Comparison of ENCODE assay signal across 1 cellular context in genomic region chr12:32755654-32756475, GRCh38.
TF ChIP-seq lines count a peak whose summit lies in the region.

YARS2 (minus strand) TSS chr12:32755897; CDS start chr12:32755874, 23 bp downstream.

TF ChIP-seq in HepG2, 621 proteins besides CTCF, POLR2A, EP300 and RAD21 (continued from another document and continues in another):
- TF ChIP-seq ZBTB10 (CRISPR knock-in tag; IDR thresholded peaks at IDR 0.05; ENCODE audit: borderline replicate concordance) (no peak), ZNF260 (CRISPR knock-in tag; IDR thresholded peaks at IDR 0.05; ENCODE audit: borderline replicate concordance, low read depth) (no peak), MED8 (CRISPR knock-in tag; IDR thresholded peaks at IDR 0.05; ENCODE audit: insufficient replicate concordance) (peak; percentile 33), ZNF609 (CRISPR knock-in tag; IDR thresholded peaks at IDR 0.05; ENCODE audit: borderline replicate concordance) (no peak), GTF2F1 (IDR thresholded peaks at IDR 0.05; ENCODE audit: low read length) (no peak), ZNF180 (CRISPR knock-in tag; IDR thresholded peaks at IDR 0.05; ENCODE audit: borderline replicate concordance, low read depth) (no peak), ETV5 (CRISPR knock-in tag; IDR thresholded peaks at IDR 0.05; ENCODE audit: borderline replicate concordance) (peak; percentile 11; the same call in 1 of the 2 replicates), YEATS4 (CRISPR knock-in tag; IDR thresholded peaks at IDR 0.05; ENCODE audit: borderline replicate concordance) (peak; percentile 89), ZNF253 (CRISPR knock-in tag; IDR thresholded peaks at IDR 0.05; ENCODE audit: borderline replicate concordance) (no peak), TRAFD1 (CRISPR knock-in tag; IDR thresholded peaks at IDR 0.05; ENCODE audit: borderline replicate concordance) (0 out of 2 replicates have a peak, but pooled peaks have one; percentile 65), XRCC5 (optimal IDR thresholded peaks at IDR 0.05; ENCODE audit: low read length) (peak; percentile 17), TFAP4 (IDR thresholded peaks at IDR 0.05; ENCODE audit: borderline replicate concordance, low read depth) (no peak), POGK (CRISPR knock-in tag; conservative IDR thresholded peaks at IDR 0.05) (no peak), ZNF496 (CRISPR knock-in tag; IDR thresholded peaks at IDR 0.05; ENCODE audit: insufficient replicate concordance) (no peak), HCFC1 (IDR thresholded peaks at IDR 0.05; ENCODE audit: low read depth, low read length) (no peak), SYNCRIP (IDR thresholded peaks at IDR 0.05; ENCODE audit: insufficient read depth, low read depth, low read length) (no peak), ZNF230 (CRISPR knock-in tag; IDR thresholded peaks at IDR 0.05) (no peak; the same call in 1 of the 2 replicates), ZNF264 (CRISPR knock-in tag; IDR thresholded peaks at IDR 0.05) (no peak), MATR3 (CRISPR knock-in tag; IDR thresholded peaks at IDR 0.05) (no peak), SMARCC2 (IDR thresholded peaks at IDR 0.05) (no peak), ZBTB1 (CRISPR knock-in tag; IDR thresholded peaks at IDR 0.05; ENCODE audit: borderline replicate concordance) (no peak), ELF4 (CRISPR knock-in tag; IDR thresholded peaks at IDR 0.05; ENCODE audit: borderline replicate concordance) (0 out of 2 replicates have a peak, but pooled peaks have one; percentile 47), RFXAP (CRISPR knock-in tag; IDR thresholded peaks at IDR 0.05; ENCODE audit: borderline replicate concordance) (no peak), SAP130 (CRISPR knock-in tag; IDR thresholded peaks at IDR 0.05; ENCODE audit: low read depth) (peak; percentile 15; the same call in 1 of the 2 replicates), NCOA1 (CRISPR knock-in tag; IDR thresholded peaks at IDR 0.05) (no peak), MTERF4 (CRISPR knock-in tag; IDR thresholded peaks at IDR 0.05) (no peak), POLR2G (IDR thresholded peaks at IDR 0.05; ENCODE audit: low read depth, low read length) (peak; percentile 97), DPF2 (CRISPR knock-in tag; IDR thresholded peaks at IDR 0.05; ENCODE audit: borderline replicate concordance, low read depth) (no peak), POLR2AphosphoS5 (IDR thresholded peaks at IDR 0.05; ENCODE audit: low read depth, low read length) (peak; percentile 87), ELK4 (CRISPR knock-in tag; IDR thresholded peaks at IDR 0.05; ENCODE audit: borderline replicate concordance) (no peak), ZNF337 (CRISPR knock-in tag; IDR thresholded peaks at IDR 0.05; ENCODE audit: borderline replicate concordance, low read depth) (no peak), RFX1 (IDR thresholded peaks at IDR 0.05) (no peak), ZNF232 (CRISPR knock-in tag; IDR thresholded peaks at IDR 0.05; ENCODE audit: borderline replicate concordance) (no peak; the same call in 1 of the 2 replicates), PHF8 (CRISPR knock-in tag; IDR thresholded peaks at IDR 0.05) (peak; percentile 99), DRAP1 (CRISPR knock-in tag; IDR thresholded peaks at IDR 0.05) (peak; percentile 90), NR2F1 (CRISPR knock-in tag; IDR thresholded peaks at IDR 0.05) (peak in 1 of 2 experiments; percentile 25; a peak in 1 of 4 replicates), RXRA (CRISPR knock-in tag; IDR thresholded peaks at IDR 0.05) (no peak)
